ENCODE assay signal across 1 cellular context in genomic region chr4:112321768-112322684, GRCh38.
TF ChIP-seq lines count a peak whose summit lies in the region.

No MANE protein-coding gene starts in this region.

TF ChIP-seq in HepG2, 621 proteins besides CTCF, POLR2A, EP300 and RAD21 (continued from another document):
- TF ChIP-seq ZBTB4 (CRISPR knock-in tag; IDR thresholded peaks at IDR 0.05; ENCODE audit: borderline replicate concordance) (no peak), MIXL1 (CRISPR knock-in tag; IDR thresholded peaks at IDR 0.05) (0 out of 2 replicates have a peak, but pooled peaks have one; percentile 37), ZNF543 (CRISPR knock-in tag; IDR thresholded peaks at IDR 0.05) (no peak), STAG1 (CRISPR knock-in tag; IDR thresholded peaks at IDR 0.05) (peak; percentile 64), CENPX (CRISPR knock-in tag; IDR thresholded peaks at IDR 0.05) (no peak), ZNF24 (IDR thresholded peaks at IDR 0.05) (no peak)
